9 cellular contexts compared by ENCODE assay signal in the genomic region with DNA sequence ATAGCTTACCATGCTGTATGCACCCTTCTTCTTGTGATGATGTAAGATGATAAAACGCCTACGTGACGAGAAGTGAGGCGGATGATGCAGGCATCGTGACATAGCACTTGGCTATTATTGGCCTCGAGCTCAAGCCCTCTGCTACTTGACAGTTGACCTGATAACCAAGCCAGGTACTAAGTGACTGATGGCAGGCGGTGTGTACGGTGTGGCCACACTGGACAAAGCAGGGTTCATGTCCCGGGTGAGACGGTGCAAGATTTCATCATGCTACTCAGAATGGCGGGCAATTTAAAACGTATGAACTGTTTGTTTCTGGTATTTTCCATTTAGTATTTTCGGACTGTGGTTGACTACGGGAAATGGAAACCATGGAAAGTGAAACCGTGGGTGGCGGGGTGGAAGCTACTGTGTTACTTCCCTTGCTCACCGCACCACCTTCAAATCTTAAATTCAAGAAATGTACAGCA. TPM values are rescaled to one million over a fixed set of nuclear protein-coding genes. Genes with fewer than 3 reads are reported as not detected.
DNase-seq lines count a peak whose midpoint lies in the region; ATAC-seq and TF ChIP-seq lines count a peak whose summit lies in the region.
"Had no signal": no experiment of that assay in that cellular context is flagged by ENCODE, and none has a peak within 500 bp of the region (broad histone marks: within the 10 kb centered on the region; RNA-seq: fewer than 3 reads in every experiment).

No MANE protein-coding gene starts in this region.

- H3K9me3 Mint-ChIP-seq in CD4-positive, CD25-positive, alpha-beta regulatory T cell, result no peaks in the 10 kb centered on the region
- H3K9me3 Mint-ChIP-seq in activated B cell treated with CpG ODN at 0.5 μM for 24 hours (no peaks in the 10 kb centered on the region), progenitor cell of endocrine pancreas (ENCODE audit: low read depth) (no peaks in the 10 kb centered on the region)

- 90% methylated on average over 17 of the region's 17 CpGs for WGBS in prostate gland
- WGBS in esophagus muscularis mucosa, result 93% methylated on average over 17 of the region's 17 CpGs

- no peaks in the 10 kb centered on the region for H3K9me3 ChIP-seq in CD4-positive, CD25-positive, alpha-beta regulatory T cell (ENCODE audit: control insufficient read depth in 2 of 2, low read length in 2 of 2)
- H3K9me3 ChIP-seq in prostate gland (no peaks in the 10 kb centered on the region), esophagus muscularis mucosa (no peaks in the 10 kb centered on the region)
- H3K9me3 ChIP-seq: upper lobe of left lung had no signal

- peaks cover 30% of the 10 kb centered on the region for H3K27me3 Mint-ChIP-seq in CD4-positive, CD25-positive, alpha-beta regulatory T cell
- H3K27me3 Mint-ChIP-seq in activated B cell treated with CpG ODN at 0.5 μM for 24 hours (no peaks in the 10 kb centered on the region), progenitor cell of endocrine pancreas (no peaks in the 10 kb centered on the region)

- no peak overlapping the region for H3K27ac ChIP-seq in CD4-positive, CD25-positive, alpha-beta regulatory T cell (ENCODE audit: insufficient read depth, low read length, poor library complexity, severe bottlenecking)
- H3K27ac ChIP-seq in prostate gland (no peak overlapping the region), esophagus muscularis mucosa (replicated peaks in 1 of 4) (no peak overlapping the region)

- peak overlapping the region; percentile 67 for H3K4me3 ChIP-seq in CD4-positive, CD25-positive, alpha-beta regulatory T cell (ENCODE audit: low read depth, low read length)
- H3K4me3 ChIP-seq in prostate gland, result no peak overlapping the region
- H3K4me3 ChIP-seq in esophagus muscularis mucosa, result no peak overlapping the region
- H3K4me3 ChIP-seq: upper lobe of left lung had no signal

- CTCF ChIA-PET in activated B cell treated with CpG ODN at 0.5 μM for 24 hours (lab: Charles Lee), result no interaction called here

- no peak for TF ChIP-seq EP300 in esophagus muscularis mucosa (IDR thresholded peaks at IDR 0.05)

- peak overlapping the region; percentile 55 to 76 (median 62) for H3K4me3 Mint-ChIP-seq in CD4-positive, CD25-positive, alpha-beta regulatory T cell
- peak overlapping the region; percentile 62 for H3K4me3 Mint-ChIP-seq in activated B cell treated with CpG ODN at 0.5 μM for 24 hours
- H3K4me3 Mint-ChIP-seq in progenitor cell of endocrine pancreas (ENCODE audit: low read depth), result no peak overlapping the region

- TF ChIP-seq CTCF in activated B cell treated with CpG ODN at 0.5 μM for 24 hours (IDR thresholded peaks at IDR 0.05) (no peak), prostate gland (IDR thresholded peaks at IDR 0.05) (no peak), progenitor cell of endocrine pancreas (IDR thresholded peaks at IDR 0.05; ENCODE audit: unreplicated experiment) (no peak), esophagus muscularis mucosa (IDR thresholded peaks at IDR 0.05) (no peak)

- no peaks in the 10 kb centered on the region for H3K36me3 ChIP-seq in CD4-positive, CD25-positive, alpha-beta regulatory T cell (ENCODE audit: control insufficient read depth, insufficient read depth, low read length)
- H3K36me3 ChIP-seq in prostate gland, result no peaks in the 10 kb centered on the region
- no peaks in the 10 kb centered on the region for H3K36me3 ChIP-seq in esophagus muscularis mucosa
- H3K36me3 ChIP-seq: upper lobe of left lung had no signal

- H3K4me1 ChIP-seq in CD4-positive, CD25-positive, alpha-beta regulatory T cell (ENCODE audit: control insufficient read depth, insufficient read depth, low read length, poor library complexity, severe bottlenecking), result no peaks in the 10 kb centered on the region
- no peaks in the 10 kb centered on the region for H3K4me1 ChIP-seq in prostate gland (replicated peaks)
- peaks cover 0 to 8% (median 6%) of the 10 kb centered on the region in 4 donors for H3K4me1 ChIP-seq in esophagus muscularis mucosa

- peak overlapping the region in 2 of 3 donors; percentile 26 to 38 for H3K27ac Mint-ChIP-seq in CD4-positive, CD25-positive, alpha-beta regulatory T cell
- H3K27ac Mint-ChIP-seq in activated B cell treated with CpG ODN at 0.5 μM for 24 hours, result peak overlapping the region; percentile 47
- H3K27ac Mint-ChIP-seq in progenitor cell of endocrine pancreas, result no peak overlapping the region

- no peaks in the 10 kb centered on the region for H3K36me3 Mint-ChIP-seq in CD4-positive, CD25-positive, alpha-beta regulatory T cell
- no peaks in the 10 kb centered on the region for H3K36me3 Mint-ChIP-seq in activated B cell treated with CpG ODN at 0.5 μM for 24 hours (ENCODE audit: low read depth)
- no peaks in the 10 kb centered on the region for H3K36me3 Mint-ChIP-seq in progenitor cell of endocrine pancreas (ENCODE audit: insufficient read depth)

- TF ChIP-seq POLR2A in prostate gland (IDR thresholded peaks at IDR 0.05), result no peak
- TF ChIP-seq POLR2A in esophagus muscularis mucosa (IDR thresholded peaks at IDR 0.05; ENCODE audit: low read depth), result no peak

- peaks cover 5% of the 10 kb centered on the region for H3K27me3 ChIP-seq in CD4-positive, CD25-positive, alpha-beta regulatory T cell (ENCODE audit: control insufficient read depth, insufficient read depth, low read length)
- H3K27me3 ChIP-seq in prostate gland (replicated peaks; ENCODE audit: insufficient read depth) (no peaks in the 10 kb centered on the region), esophagus muscularis mucosa (no peaks in the 10 kb centered on the region)
- H3K27me3 ChIP-seq: upper lobe of left lung had no signal

- intact Hi-C loops in activated B cell treated with CpG ODN at 0.5 μM for 24 hours (cut with micrococcal nuclease), result no loop called here
- intact Hi-C loops in prostate gland (cut with DNase I), result no loop called here
- intact Hi-C loops in esophagus muscularis mucosa (cut with DNase I), result no loop called here

- peak in 1 of 3 donors; percentile 47 for DNase-seq in CD4-positive, CD25-positive, alpha-beta regulatory T cell
- no peak for DNase-seq in activated B cell treated with CpG ODN at 0.5 μM for 24 hours
- DNase-seq in germinal center (ENCODE audit: low spot score), result peak; percentile 42
- no peak for DNase-seq in prostate gland (ENCODE audit: low spot score)
- no peak for DNase-seq in progenitor cell of endocrine pancreas (ENCODE audit: low spot score, unreplicated experiment)
- DNase-seq in T-helper 9 cell, result no peak
- DNase-seq in esophagus muscularis mucosa (ENCODE audit: extremely low spot score), result no peak
- DNase-seq: upper lobe of left lung had no signal

- POLR2A ChIA-PET in activated B cell treated with CpG ODN at 0.5 μM for 24 hours (lab: Charles Lee), result interaction anchor here (0.6 to 1.4 kb wide), 2 partner anchors 13 to 14 kb away, joined by 4 to 8 read pairs; no protein-coding TSS in a partner anchor

- H3K4me1 Mint-ChIP-seq in CD4-positive, CD25-positive, alpha-beta regulatory T cell, result peaks cover 6 to 8% (median 8%) of the 10 kb centered on the region in 4 donors
- peaks cover 17% of the 10 kb centered on the region for H3K4me1 Mint-ChIP-seq in activated B cell treated with CpG ODN at 0.5 μM for 24 hours
- no peaks in the 10 kb centered on the region for H3K4me1 Mint-ChIP-seq in progenitor cell of endocrine pancreas (ENCODE audit: low read depth)

- no peak for ATAC-seq in CD4-positive, CD25-positive, alpha-beta regulatory T cell (ENCODE audit: low read depth in 2 of 2)
- ATAC-seq in GM21619 (IDR thresholded peaks at IDR 0.05; ENCODE audit: unreplicated experiment) (peak; percentile 40), activated B cell treated with CpG ODN at 0.5 μM for 24 hours (ENCODE audit: low read depth) (peak; percentile 51)

RNA-seq across cellular contexts. Expression of a gene that starts 57.7 kb away (rescaled TPM):
- total RNA-seq in CD4-positive, CD25-positive, alpha-beta regulatory T cell, result not detected
- not detected for polyA plus RNA-seq in CD4-positive, CD25-positive, alpha-beta regulatory T cell
- total RNA-seq in activated B cell treated with CpG ODN at 0.5 μM for 24 hours (0.58 and 0.81 TPM in 2 replicates), prostate gland (10 to 100 TPM in 1 of 2 donors, 1 to 10 TPM in 1; 6.5 to 16.4 TPM), progenitor cell of endocrine pancreas (9.2 and 10.7 TPM in 2 replicates), esophagus muscularis mucosa (1 to 10 TPM in 2 of 4 donors, under 1 TPM in 1, not detected in 1; 0.46 to 2.9 (median 1.6) TPM)

Comparison
In these comparisons a context has a peak if more than half of its experiments do, and no peak if none do; other contexts are left out.
1. ATAC-seq: peak in GM21619 (single experiment) and activated B cell treated with CpG ODN at 0.5 μM for 24 hours (single experiment); none in CD4-positive, CD25-positive, alpha-beta regulatory T cell (0 of 2).